In genomic region chr9:95030344-95030743, GRCh38 we compare ENCODE assay signal across 1 cellular context.
TF ChIP-seq lines count a peak whose summit lies in the region.

No MANE protein-coding gene starts in this region.

TF ChIP-seq in IMR-90, 13 proteins besides CTCF, POLR2A, EP300 and RAD21 (continued from another document):
- TF ChIP-seq, protein P1, sequence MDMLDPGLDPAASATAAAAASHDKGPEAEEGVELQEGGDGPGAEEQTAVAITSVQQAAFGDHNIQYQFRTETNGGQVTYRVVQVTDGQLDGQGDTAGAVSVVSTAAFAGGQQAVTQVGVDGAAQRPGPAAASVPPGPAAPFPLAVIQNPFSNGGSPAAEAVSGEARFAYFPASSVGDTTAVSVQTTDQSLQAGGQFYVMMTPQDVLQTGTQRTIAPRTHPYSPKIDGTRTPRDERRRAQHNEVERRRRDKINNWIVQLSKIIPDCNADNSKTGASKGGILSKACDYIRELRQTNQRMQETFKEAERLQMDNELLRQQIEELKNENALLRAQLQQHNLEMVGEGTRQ (IDR thresholded peaks at IDR 0.05; ENCODE audit: low read depth, low read length): no peak
